Comparison of ENCODE assay signal across 18 cellular contexts in genomic region chr3:110419571-110419970, GRCh38.
A peak's percentile ranks its signal among the peaks of the same experiment; 100 is the strongest.
DNase-seq lines count a peak whose midpoint lies in the region; ATAC-seq and TF ChIP-seq lines count a peak whose summit lies in the region.
"Had no signal": no experiment of that assay in that cellular context is flagged by ENCODE, and none has a peak within 500 bp of the region (broad histone marks: within the 10 kb centered on the region; RNA-seq: fewer than 3 reads in every experiment).

No MANE protein-coding gene starts in this region.

- intact Hi-C loops in tibial artery (cut with DNase I; ENCODE audit: low total_unique reads): no loop called here

- no peaks in the 10 kb centered on the region for H3K27me3 ChIP-seq in SK-N-SH (ENCODE audit: insufficient read depth)
- H3K27me3 ChIP-seq in tibial artery: no peaks in the 10 kb centered on the region
- H3K27me3 ChIP-seq: BLaER1, colonic mucosa had no signal

- 85% methylated on average over 2 of the region's 2 CpGs for WGBS in SK-N-SH (ENCODE audit: low lambda C conversion rate)

- no peak for ATAC-seq in SK-N-SH treated with all-trans-retinoic acid at 6 μM for 48 hours
- ATAC-seq: lower lobe of right lung had no signal

- no peak for TF ChIP-seq RAD21 in SK-N-SH (IDR thresholded peaks at IDR 0.05; ENCODE audit: low read length)

- H3K27ac ChIP-seq in SK-N-SH (ENCODE audit: low read depth in 2 of 2, low read length in 1 of 2) (peak overlapping the region; percentile 50 to 94; a peak in 3 of 4 replicates), SK-N-MC (peak overlapping the region; percentile 89), tibial artery (peak overlapping the region; percentile 23 to 33)
- H3K27ac ChIP-seq: 22Rv1, BLaER1, colonic mucosa, lower lobe of right lung had no signal

- no peak for DNase-seq in SK-N-SH
- DNase-seq in SK-N-MC (ENCODE audit: low read depth, low spot score): no peak
- DNase-seq in fibroblast of the aortic adventitia (ENCODE audit: low read depth): peak; percentile 47
- DNase-seq in tibial artery: no peak
- DNase-seq in NCI-H1105 treated with DMSO at 0.1 percent for 48 hours (lab: John Stamatoyannopoulos, UW): no peak
- DNase-seq in activated naive CD4-positive, alpha-beta T cell treated with anti-CD3 and anti-CD28 coated beads, Interleukin-2, amount 50 U/mL, for 16 hours: no peak
- DNase-seq in activated CD8-positive, alpha-beta memory T cell treated with anti-CD3 and anti-CD28 coated beads for 24 hours: no peak
- DNase-seq: colonic mucosa; Karpas-422; lower lobe of right lung; naive B cell; NCI-H1092; NCI-H2029 treated with DMSO at 0.1 percent for 48 hours; NCI-H446 treated with DMSO at 0.1 percent for 48 hours; NK-92 treated with Interleukin-12 subunit alpha and Interleukin-12 subunit beta, amount 100 ng/mL, for 24 hours had no signal

- no peaks in the 10 kb centered on the region for H3K9me2 ChIP-seq in SK-N-SH

- POLR2A ChIA-PET in SK-N-SH (lab: Yijun Ruan, JAX): no interaction called here

- peak overlapping the region; percentile 49; the same call in 1 of the 2 replicates for H3K9ac ChIP-seq in SK-N-SH
- peak overlapping the region; percentile 40 for H3K9ac ChIP-seq in SK-N-MC (ENCODE audit: insufficient read length)
- H3K9ac ChIP-seq: BLaER1 had no signal

- H3K4me2 ChIP-seq in SK-N-SH: peak overlapping the region; percentile 43; the same call in 1 of the 2 replicates
- H3K4me2 ChIP-seq: BLaER1 had no signal

- peak overlapping the region; percentile 83; the same call in 1 of the 2 replicates for H2AFZ ChIP-seq in SK-N-SH (ENCODE audit: low read depth)

- CTCF ChIA-PET in SK-N-SH (lab: Yijun Ruan, JAX): no interaction called here

- no peaks in the 10 kb centered on the region for H3K36me3 ChIP-seq in SK-N-SH (replicated peaks in 1 of 2; ENCODE audit: control insufficient read depth in 1 of 2, insufficient read depth in 2 of 2, low read length in 1 of 2)
- no peaks in the 10 kb centered on the region for H3K36me3 ChIP-seq in SK-N-MC (ENCODE audit: insufficient read depth, low read length)
- no peaks in the 10 kb centered on the region for H3K36me3 ChIP-seq in tibial artery
- H3K36me3 ChIP-seq: BLaER1, colonic mucosa, lower lobe of right lung had no signal

- H4K20me1 ChIP-seq in SK-N-SH (ENCODE audit: insufficient read depth): no peaks in the 10 kb centered on the region
- H4K20me1 ChIP-seq: BLaER1 had no signal

- peaks cover 41% of the 10 kb centered on the region for H3F3A ChIP-seq in SK-N-SH (replicated peaks; ENCODE audit: insufficient read depth)

- peaks cover 0 to 22% of the 10 kb centered on the region in 2 experiments; a peak in 1 of 4 replicates for H3K4me1 ChIP-seq in SK-N-SH (ENCODE audit: control insufficient read depth in 1 of 2, insufficient read depth in 2 of 2, low read depth in 1 of 2, low read length in 1 of 2)
- H3K4me1 ChIP-seq in tibial artery: peaks cover 0 to 52% (median 10%) of the 10 kb centered on the region in 4 donors
- H3K4me1 ChIP-seq: BLaER1, colonic mucosa, lower lobe of right lung had no signal

- H3K79me2 ChIP-seq in SK-N-SH (ENCODE audit: insufficient read depth): no peaks in the 10 kb centered on the region

- H3K9me3 ChIP-seq in SK-N-SH: no peaks in the 10 kb centered on the region
- no peaks in the 10 kb centered on the region for H3K9me3 ChIP-seq in SK-N-MC (ENCODE audit: low read depth, low read length)
- no peaks in the 10 kb centered on the region for H3K9me3 ChIP-seq in tibial artery
- H3K9me3 ChIP-seq: BLaER1, colonic mucosa, lower lobe of right lung had no signal

- TF ChIP-seq EP300 in SK-N-SH (IDR thresholded peaks at IDR 0.05; ENCODE audit: borderline replicate concordance in 1 of 2, low read depth in 1 of 2, low read length in 1 of 2): no peak

- peak overlapping the region in 1 of 2 experiments; percentile 42; a peak in 1 of 4 replicates for H3K4me3 ChIP-seq in SK-N-SH (ENCODE audit: low read depth in 2 of 2, low read length in 1 of 2)
- peak overlapping the region; percentile 52 for H3K4me3 ChIP-seq in SK-N-MC
- H3K4me3 ChIP-seq in fibroblast of the aortic adventitia (ENCODE audit: low read depth, low read length): no peak overlapping the region
- H3K4me3 ChIP-seq in tibial artery: no peak overlapping the region
- H3K4me3 ChIP-seq: BLaER1, colonic mucosa, lower lobe of right lung had no signal

- no peak for TF ChIP-seq CTCF in SK-N-SH (IDR thresholded peaks at IDR 0.05)
- TF ChIP-seq CTCF in fibroblast of the aortic adventitia (IDR thresholded peaks at IDR 0.05; ENCODE audit: insufficient read depth, low read length): no peak
- no peak for TF ChIP-seq CTCF in tibial artery (IDR thresholded peaks at IDR 0.05)

TF ChIP-seq in SK-N-SH, 30 proteins besides CTCF, POLR2A, EP300 and RAD21:
- TF ChIP-seq MEF2A (IDR thresholded peaks at IDR 0.05; ENCODE audit: borderline replicate concordance, low read depth) (no peak), ZBTB33 (IDR thresholded peaks at IDR 0.05; ENCODE audit: borderline replicate concordance, low read depth) (no peak), YY1 (IDR thresholded peaks at IDR 0.05; ENCODE audit: low read depth) (no peak), CHD2 (IDR thresholded peaks at IDR 0.05; ENCODE audit: low read length, partially characterized antibody) (no peak)

TF ChIP-seq in SK-N-SH treated with all-trans-retinoic acid at 6 μM for 48 hours, 23 proteins besides CTCF, POLR2A, EP300 and RAD21 (continues in another document):
- TF ChIP-seq ZNF70 (CRISPR knock-in tag; IDR thresholded peaks at IDR 0.05) (no peak), PPARA (CRISPR knock-in tag; IDR thresholded peaks at IDR 0.05; ENCODE audit: borderline replicate concordance) (no peak), TCF4 (CRISPR knock-in tag; IDR thresholded peaks at IDR 0.05; ENCODE audit: borderline replicate concordance) (no peak), SNAI2 (CRISPR knock-in tag; IDR thresholded peaks at IDR 0.05) (no peak), ZC3H10 (CRISPR knock-in tag; IDR thresholded peaks at IDR 0.05) (no peak), PATZ1 (CRISPR knock-in tag; IDR thresholded peaks at IDR 0.05; ENCODE audit: borderline replicate concordance) (no peak), CREB5 (CRISPR knock-in tag; IDR thresholded peaks at IDR 0.05; ENCODE audit: low read depth) (no peak), RARB (CRISPR knock-in tag; IDR thresholded peaks at IDR 0.05) (no peak), TSHZ2 (CRISPR knock-in tag; IDR thresholded peaks at IDR 0.05) (no peak), ZFP30 (CRISPR knock-in tag; IDR thresholded peaks at IDR 0.05) (no peak), BACH2 (CRISPR knock-in tag; IDR thresholded peaks at IDR 0.05; ENCODE audit: borderline replicate concordance) (no peak), TOX (CRISPR knock-in tag; IDR thresholded peaks at IDR 0.05; ENCODE audit: borderline replicate concordance) (no peak), ZFP3 (CRISPR knock-in tag; IDR thresholded peaks at IDR 0.05) (no peak)

Comparison
In these comparisons a context has a peak if more than half of its experiments do, and no peak if none do; other contexts are left out.
1. H3K27ac ChIP-seq: peak in every context shown above with its lines; median percentile 89 in SK-N-MC; 72 in SK-N-SH; 28 in tibial artery.